In the genomic region with DNA sequence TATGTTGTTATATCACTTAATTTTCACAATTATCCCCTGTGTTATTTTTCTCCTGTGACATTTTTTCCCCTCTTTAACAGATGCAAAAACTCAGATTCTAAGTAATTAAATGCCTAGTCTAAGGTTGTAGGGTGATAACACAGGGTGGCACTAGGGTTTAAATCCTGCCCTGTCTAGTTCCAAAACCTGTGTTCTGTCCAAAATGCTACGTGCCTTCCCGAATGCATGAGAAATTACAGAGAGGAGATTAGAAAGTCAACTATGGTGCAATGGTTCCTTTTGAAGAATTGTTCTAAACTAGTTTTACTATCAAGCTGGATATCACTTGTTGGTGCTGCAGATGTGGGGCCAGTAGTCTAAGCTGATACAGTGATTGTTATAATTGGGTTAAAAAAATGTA, we compare ENCODE assay signal across 6 cellular contexts.
"Had no signal": no experiment of that assay in that cellular context is flagged by ENCODE, and none has a peak within 500 bp of the region (broad histone marks: within the 10 kb centered on the region; RNA-seq: fewer than 3 reads in every experiment).

No MANE protein-coding gene starts in this region.

- H3K27ac ChIP-seq: HL-60 had no signal

- DNase-seq: IMR-90, KBM-7, KG1 had no signal

- FAIRE-seq: HTR-8/SVneo, K562 had no signal

- ATAC-seq: K562 had no signal

- H3K4me3 ChIP-seq: K562 had no signal
